In the genomic region with DNA sequence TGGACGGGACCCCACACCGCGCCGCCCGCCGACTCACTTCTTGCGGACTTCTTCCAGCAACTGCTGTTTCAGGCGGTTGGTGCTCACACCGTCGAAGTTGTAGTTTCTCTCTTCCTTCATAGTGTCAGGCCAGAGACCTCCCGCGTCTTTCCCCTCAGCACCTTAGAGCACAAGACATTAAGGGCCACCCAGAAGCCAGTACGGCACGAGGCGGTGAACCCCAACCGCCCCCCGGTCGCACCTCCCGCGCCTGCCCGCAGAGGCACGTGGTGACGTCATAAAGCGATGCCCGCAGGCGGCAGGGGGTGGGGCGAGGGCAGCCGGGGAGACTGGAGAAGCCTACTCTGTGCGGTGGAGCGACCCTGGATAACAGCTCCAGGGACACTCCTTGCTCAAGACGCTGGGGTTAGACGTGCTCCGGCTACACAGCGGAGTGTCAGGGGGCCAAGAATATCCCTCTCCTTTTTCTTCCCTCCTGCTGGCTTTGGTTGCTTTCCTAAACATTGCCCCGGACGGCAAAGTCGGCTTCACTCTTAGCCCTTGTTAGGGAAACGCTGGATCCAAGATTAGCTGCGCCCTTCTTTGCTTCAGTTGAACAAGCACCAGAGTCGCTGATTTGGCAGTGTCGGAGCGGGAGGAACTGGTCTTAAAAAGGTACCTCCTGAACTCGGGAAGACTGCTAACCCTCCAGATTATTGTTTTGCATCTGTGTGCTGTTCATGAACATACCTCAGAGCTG, we compare ENCODE assay signal across 1 cellular context.
TF ChIP-seq lines count a peak whose summit lies in the region.

Gene CCDC169 (minus strand): TSS at position 215 of the 739 bp plus-strand sequence. CDS start 95 bp downstream, at position 120.

TF ChIP-seq in K562, 482 proteins besides CTCF, POLR2A, EP300 and RAD21 (continued from another document):
- TF ChIP-seq, protein P1, sequence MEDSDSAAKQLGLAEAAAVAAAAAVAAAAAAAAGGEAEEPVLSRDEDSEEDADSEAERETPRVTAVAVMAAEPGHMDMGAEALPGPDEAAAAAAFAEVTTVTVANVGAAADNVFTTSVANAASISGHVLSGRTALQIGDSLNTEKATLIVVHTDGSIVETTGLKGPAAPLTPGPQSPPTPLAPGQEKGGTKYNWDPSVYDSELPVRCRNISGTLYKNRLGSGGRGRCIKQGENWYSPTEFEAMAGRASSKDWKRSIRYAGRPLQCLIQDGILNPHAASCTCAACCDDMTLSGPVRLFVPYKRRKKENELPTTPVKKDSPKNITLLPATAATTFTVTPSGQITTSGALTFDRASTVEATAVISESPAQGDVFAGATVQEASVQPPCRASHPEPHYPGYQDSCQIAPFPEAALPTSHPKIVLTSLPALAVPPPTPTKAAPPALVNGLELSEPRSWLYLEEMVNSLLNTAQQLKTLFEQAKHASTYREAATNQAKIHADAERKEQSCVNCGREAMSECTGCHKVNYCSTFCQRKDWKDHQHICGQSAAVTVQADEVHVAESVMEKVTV (CRISPR knock-in tag; IDR thresholded peaks at IDR 0.05) = no peak
- TF ChIP-seq ZBTB8A (IDR thresholded peaks at IDR 0.05; ENCODE audit: partially characterized antibody) (no peak), HDAC8 (tag; IDR thresholded peaks at IDR 0.05) (no peak), ZNF589 (CRISPR knock-in tag; IDR thresholded peaks at IDR 0.05; ENCODE audit: low read depth) (no peak), KLF13 (tag; IDR thresholded peaks at IDR 0.05; ENCODE audit: borderline replicate concordance, low read depth) (peak; percentile 49; the same call in 1 of the 2 replicates)
